In genomic region chr1:3135746-3136455, GRCh38 we compare ENCODE assay signal across 16 cellular contexts.
"Had no signal": no experiment of that assay in that cellular context is flagged by ENCODE, and none has a peak within 500 bp of the region (broad histone marks: within the 10 kb centered on the region; RNA-seq: fewer than 3 reads in every experiment).

No MANE protein-coding gene starts in this region.

- H3K27me3 ChIP-seq: cardiac muscle cell had no signal

- H3K36me3 Mint-ChIP-seq: naive thymus-derived CD4-positive, alpha-beta T cell; stimulated activated naive B cell treated with anti-CD40 and anti-IgM and Interleukin-4, amounts not matched to agents 10 μg/mL and 1 μg/mL and 100 μg/mL, for 72 hours; type B pancreatic cell had no signal

- H3K9me3 ChIP-seq: left lung, neutrophil had no signal

- H3K4me3 Mint-ChIP-seq: activated CD4-positive, alpha-beta T cell treated with anti-CD3 and anti-CD28 coated beads, Interleukin-2, amount 10 ng/mL, durations not matched to agents 24 days and 14 days; activated naive CD4-positive, alpha-beta T cell treated with anti-CD3 and anti-CD28 coated beads for 36 hours; activated T-helper 17 cell treated with anti-CD3 and anti-CD28 coated beads, Interleukin-2, amount 50 U/mL, for 72 hours; naive thymus-derived CD4-positive, alpha-beta T cell; stimulated activated naive B cell treated with anti-CD40 and anti-IgM and Interleukin-4, amounts not matched to agents 10 μg/mL and 1 μg/mL and 100 μg/mL, for 72 hours had no signal

- H3K4me1 Mint-ChIP-seq: activated CD4-positive, alpha-beta T cell treated with anti-CD3 and anti-CD28 coated beads, Interleukin-2, amount 10 ng/mL, durations not matched to agents 24 days and 14 days; activated T-helper 17 cell treated with anti-CD3 and anti-CD28 coated beads, Interleukin-2, amount 50 U/mL, for 72 hours; naive thymus-derived CD4-positive, alpha-beta T cell; stimulated activated naive B cell treated with anti-CD40 and anti-IgM and Interleukin-4, amounts not matched to agents 10 μg/mL and 1 μg/mL and 100 μg/mL, for 72 hours had no signal

- DNase-seq: activated CD4-positive, alpha-beta T cell treated with anti-CD3 and anti-CD28 coated beads, Interleukin-2, amount 10 ng/mL, durations not matched to agents 24 days and 14 days; activated CD4-positive, CD25-positive, alpha-beta regulatory T cell; activated naive CD4-positive, alpha-beta T cell treated with anti-CD3 and anti-CD28 coated beads for 36 hours; activated T-cell treated with anti-CD3 and anti-CD28 coated beads for 4 hours; left lung; mammary epithelial cell; naive thymus-derived CD4-positive, alpha-beta T cell; posterior cingulate gyrus; stimulated activated CD4-positive, alpha-beta T cell treated with anti-CD3 and anti-CD28 coated beads, Interleukin-15, amount 100 ng/mL, for 24 hours; stimulated activated CD4-positive, alpha-beta T cell treated with anti-CD3 and anti-CD28 coated beads, Interleukin-4, amount 100 ng/mL, for 1 hour; stimulated activated naive B cell treated with anti-CD40 and anti-IgM and Interleukin-4, amounts not matched to agents 10 μg/mL and 1 μg/mL and 100 μg/mL, for 72 hours had no signal

- H3K27ac Mint-ChIP-seq: activated CD4-positive, alpha-beta T cell treated with anti-CD3 and anti-CD28 coated beads, Interleukin-2, amount 10 ng/mL, durations not matched to agents 24 days and 14 days; activated naive CD4-positive, alpha-beta T cell treated with anti-CD3 and anti-CD28 coated beads for 36 hours; activated T-helper 17 cell treated with anti-CD3 and anti-CD28 coated beads, Interleukin-2, amount 50 U/mL, for 72 hours; naive thymus-derived CD4-positive, alpha-beta T cell; type B pancreatic cell had no signal

- ATAC-seq: activated T-helper 17 cell treated with anti-CD3 and anti-CD28 coated beads, Interleukin-2, amount 50 U/mL, for 72 hours; naive thymus-derived CD4-positive, alpha-beta T cell; stimulated activated naive B cell treated with anti-CD40 and anti-IgM and Interleukin-4, amounts not matched to agents 10 μg/mL and 1 μg/mL and 100 μg/mL, for 72 hours had no signal

- H3K27me3 Mint-ChIP-seq: activated CD4-positive, alpha-beta T cell treated with anti-CD3 and anti-CD28 coated beads, Interleukin-2, amount 10 ng/mL, durations not matched to agents 24 days and 14 days; activated T-helper 17 cell treated with anti-CD3 and anti-CD28 coated beads, Interleukin-2, amount 50 U/mL, for 72 hours; stimulated activated naive B cell treated with anti-CD40 and anti-IgM and Interleukin-4, amounts not matched to agents 10 μg/mL and 1 μg/mL and 100 μg/mL, for 72 hours had no signal

- H3K36me3 ChIP-seq: cardiac muscle cell, left lung, neutrophil had no signal

- H3K9me3 Mint-ChIP-seq: activated CD4-positive, alpha-beta T cell treated with anti-CD3 and anti-CD28 coated beads, Interleukin-2, amount 10 ng/mL, durations not matched to agents 24 days and 14 days; activated naive CD4-positive, alpha-beta T cell treated with anti-CD3 and anti-CD28 coated beads for 36 hours; activated T-helper 17 cell treated with anti-CD3 and anti-CD28 coated beads, Interleukin-2, amount 50 U/mL, for 72 hours; naive thymus-derived CD4-positive, alpha-beta T cell; stimulated activated naive B cell treated with anti-CD40 and anti-IgM and Interleukin-4, amounts not matched to agents 10 μg/mL and 1 μg/mL and 100 μg/mL, for 72 hours; type B pancreatic cell had no signal

- H3K27ac ChIP-seq: cardiac muscle cell, neutrophil, skin epidermis had no signal

- H3K4me3 ChIP-seq: cardiac muscle cell, left lung, skin epidermis had no signal
